In the genomic region with DNA sequence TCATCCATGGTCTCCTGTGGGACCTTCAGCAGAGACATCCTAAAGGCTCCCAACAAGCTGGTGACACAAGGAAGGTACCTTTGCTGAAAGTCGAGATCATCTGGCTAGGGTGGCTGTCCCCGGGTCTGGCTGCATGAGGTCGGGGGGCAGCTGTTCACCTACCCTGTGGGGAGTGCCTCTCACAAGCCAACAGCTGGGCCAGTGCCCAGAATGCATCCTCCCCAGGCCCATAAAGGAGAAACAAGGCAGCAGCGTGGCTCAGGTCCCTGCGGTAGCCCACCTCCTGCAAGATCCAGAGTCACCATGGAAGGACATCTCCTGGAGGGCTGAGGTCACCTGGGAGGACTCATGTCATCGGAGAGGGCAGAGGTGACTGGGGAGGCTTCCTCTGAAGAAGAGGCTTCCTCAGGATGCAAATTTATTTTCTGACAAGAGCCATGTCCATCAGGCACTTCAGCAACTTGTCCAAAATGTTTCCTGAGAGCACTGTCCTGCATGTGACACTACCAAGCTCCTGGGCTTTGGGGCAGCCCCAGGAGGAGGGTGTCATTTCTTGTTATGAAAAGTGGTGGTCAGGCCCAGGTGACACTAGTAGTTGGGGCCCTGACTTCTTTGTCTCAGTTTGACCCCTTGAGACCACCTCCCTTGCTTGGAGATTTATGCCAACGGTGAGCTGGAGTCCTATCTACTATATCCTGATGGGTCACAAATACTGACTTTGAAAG, we compare ENCODE assay signal across 22 cellular contexts.
"Had no signal": no experiment of that assay in that cellular context is flagged by ENCODE, and none has a peak within 500 bp of the region (broad histone marks: within the 10 kb centered on the region; RNA-seq: fewer than 3 reads in every experiment).

No MANE protein-coding gene starts in this region.

- ATAC-seq: right cardiac atrium; stimulated activated naive CD8-positive, alpha-beta T cell treated with anti-CD3 and anti-CD28 coated beads, Interleukin-15, Interleukin-2, amounts not matched to agents 100 U/mL and 50 U/mL, for 24 hours had no signal

- H3K4me1 Mint-ChIP-seq: nephron had no signal

- FAIRE-seq: kidney, small intestine had no signal

- H3K4me3 Mint-ChIP-seq: activated naive CD8-positive, alpha-beta T cell treated with anti-CD3 and anti-CD28 coated beads, Interleukin-2, amount 10 ng/mL, durations not matched to agents 7 days and 5 days; activated T-cell treated with anti-CD3 and anti-CD28 coated beads, Interleukin-2, amount 50 U/mL, for 24 hours; nephron had no signal

- DNase-seq: activated CD4-positive, alpha-beta T cell treated with anti-CD3 and anti-CD28 coated beads, Interleukin-2, amount 50 U/mL, for 1 hour; activated CD4-positive, CD25-positive, alpha-beta regulatory T cell; activated effector memory CD4-positive, alpha-beta T cell treated with anti-CD3 and anti-CD28 coated beads, Interleukin-2, amount 50 U/mL, for 16 hours; activated naive CD8-positive, alpha-beta T cell treated with anti-CD3 and anti-CD28 coated beads, Interleukin-2, amount 10 ng/mL, durations not matched to agents 7 days and 5 days; activated T-cell treated with anti-CD3 and anti-CD28 coated beads, Interleukin-2, amount 50 U/mL, for 24 hours; brain microvascular endothelial cell; cortex of kidney; effector CD4-positive, alpha-beta T cell; foreskin fibroblast; hypothalamus; kidney; left ventricle myocardium inferior; mesendoderm; nucleus accumbens; right cardiac atrium; small intestine; stimulated activated CD4-positive, alpha-beta T cell treated with anti-CD3 and anti-CD28 coated beads, Interleukin-4, amount 100 ng/mL, for 4 hours; stimulated activated CD8-positive, alpha-beta memory T cell treated with anti-CD3 and anti-CD28 coated beads, Interleukin-4, amount 100 ng/mL, for 48 hours; stimulated activated naive CD8-positive, alpha-beta T cell treated with anti-CD3 and anti-CD28 coated beads, Interleukin-15, Interleukin-2, amounts not matched to agents 100 U/mL and 50 U/mL, for 24 hours; transverse colon had no signal

- H3K4me1 ChIP-seq: left ventricle myocardium inferior, transverse colon had no signal

- H3K27me3 ChIP-seq: brain microvascular endothelial cell, transverse colon had no signal

- H3K36me3 ChIP-seq: brain microvascular endothelial cell, left ventricle myocardium inferior, transverse colon had no signal

- H3K27ac ChIP-seq: brain microvascular endothelial cell, left ventricle myocardium inferior, transverse colon had no signal

- H3K27me3 Mint-ChIP-seq: activated naive CD8-positive, alpha-beta T cell treated with anti-CD3 and anti-CD28 coated beads, Interleukin-2, amount 10 ng/mL, durations not matched to agents 7 days and 5 days; activated T-cell treated with anti-CD3 and anti-CD28 coated beads, Interleukin-2, amount 50 U/mL, for 24 hours; progenitor cell of endocrine pancreas had no signal

- H3K4me3 ChIP-seq: left ventricle myocardium inferior, transverse colon had no signal

- H3K36me3 Mint-ChIP-seq: activated naive CD8-positive, alpha-beta T cell treated with anti-CD3 and anti-CD28 coated beads, Interleukin-2, amount 10 ng/mL, durations not matched to agents 7 days and 5 days had no signal

- H3K27ac Mint-ChIP-seq: activated naive CD8-positive, alpha-beta T cell treated with anti-CD3 and anti-CD28 coated beads, Interleukin-2, amount 10 ng/mL, durations not matched to agents 7 days and 5 days; activated T-cell treated with anti-CD3 and anti-CD28 coated beads, Interleukin-2, amount 50 U/mL, for 24 hours; nephron; progenitor cell of endocrine pancreas had no signal
